ENCODE assay signal across 18 cellular contexts in the genomic region with DNA sequence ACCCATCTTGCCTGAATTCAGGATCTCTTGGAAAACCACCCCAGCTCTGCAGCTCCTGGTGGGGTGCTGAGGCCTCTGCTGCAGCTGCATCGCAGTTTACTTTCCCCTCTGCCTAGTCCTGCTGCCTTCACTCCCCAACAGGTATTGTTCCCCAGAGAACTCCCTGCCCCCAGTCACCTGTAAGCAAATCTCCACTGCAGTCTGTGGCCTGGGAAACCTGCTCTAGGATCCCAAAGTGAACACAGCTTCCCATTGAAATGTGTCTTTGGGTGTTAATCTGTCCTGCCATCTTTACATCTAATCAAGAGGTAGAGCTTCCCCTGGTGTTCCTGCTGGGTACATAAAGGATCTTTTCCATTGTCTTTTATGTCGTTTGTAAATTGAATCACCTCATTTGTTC.
A peak's percentile ranks its signal among the peaks of the same experiment; 100 is the strongest.
DNase-seq lines count a peak whose midpoint lies in the region; ATAC-seq and TF ChIP-seq lines count a peak whose summit lies in the region.
"Had no signal": no experiment of that assay in that cellular context is flagged by ENCODE, and none has a peak within 500 bp of the region (broad histone marks: within the 10 kb centered on the region; RNA-seq: fewer than 3 reads in every experiment).

No MANE protein-coding gene starts in this region.

- H3T11ph ChIP-seq in H9 (ENCODE audit: low read length) = no peak overlapping the region

- WGBS in H9 (ENCODE audit: extremely low coverage, insufficient read length, low lambda C conversion rate) = no CpG with 5 or more reads among the region's 2 CpGs
- WGBS in endodermal cell (ENCODE audit: insufficient coverage in 1 of 2, insufficient read length in 1 of 2), 2 experiments = 54 to 65% methylated on average over 2 of the region's 2 CpGs

- H3K56ac ChIP-seq in H9 (ENCODE audit: insufficient read length, low read depth, low read length) = no peak overlapping the region

- no peak overlapping the region for H2BK15ac ChIP-seq in H9 (ENCODE audit: low read depth, low read length)

- H4K8ac ChIP-seq in H9 (replicated peaks; ENCODE audit: insufficient read length, low read depth, low read length) = no peak overlapping the region

- H3K9me3 ChIP-seq in H9 (ENCODE audit: control insufficient read depth, low read depth, low read length) = no peaks in the 10 kb centered on the region
- no peaks in the 10 kb centered on the region for H3K9me3 ChIP-seq in endodermal cell (ENCODE audit: control insufficient read depth, low read length)

- no peaks in the 10 kb centered on the region for H3K79me2 ChIP-seq in H9 (ENCODE audit: insufficient read depth, low read length)

- no peaks in the 10 kb centered on the region for H3K36me3 ChIP-seq in endodermal cell (ENCODE audit: control insufficient read depth, insufficient read depth, low read length)

- no peaks in the 10 kb centered on the region for H3K79me1 ChIP-seq in H9 (ENCODE audit: insufficient read depth, low read depth, low read length, poor library complexity, severe bottlenecking)

- no peaks in the 10 kb centered on the region for H3K27me3 ChIP-seq in H9 (ENCODE audit: insufficient read depth, low read length)
- no peaks in the 10 kb centered on the region for H3K27me3 ChIP-seq in endodermal cell (ENCODE audit: control insufficient read depth, insufficient read depth, low read length, poor library complexity, severe bottlenecking)

- no peak overlapping the region for H4K5ac ChIP-seq in H9 (ENCODE audit: insufficient read length, low read depth, low read length)

- no peaks in the 10 kb centered on the region for H3K23me2 ChIP-seq in H9 (ENCODE audit: insufficient read length, low read depth, low read length, poor library complexity, severe bottlenecking)

- CTCF ChIA-PET in activated CD8-positive, alpha-beta T cell treated with anti-CD3 and anti-CD28 coated beads, Interleukin-2, amount 10 ng/mL, durations not matched to agents 7 days and 5 days (lab: Charles Lee) = interaction anchor here (1.4 kb wide), 1 partner anchor 227 kb away, joined by 5 read pairs; no protein-coding TSS in a partner anchor

- H3K23ac ChIP-seq in H9 (ENCODE audit: insufficient read length, low read depth, low read length) = no peak overlapping the region

- H3K4me3 Mint-ChIP-seq in H9 (no peak overlapping the region), endodermal cell (no peak overlapping the region)
- H3K4me3 Mint-ChIP-seq in activated CD8-positive, alpha-beta T cell treated with anti-CD3 and anti-CD28 coated beads, Interleukin-2, amount 10 ng/mL, durations not matched to agents 7 days and 5 days = no peak overlapping the region
- H3K4me3 Mint-ChIP-seq: CD4-positive, CD25-positive, alpha-beta regulatory T cell; T-helper 17 cell had no signal

- TF ChIP-seq CTCF in H9 (conservative IDR thresholded peaks at IDR 0.05) = 0 out of 3 replicates have a peak, but pooled peaks have one; percentile 14
- peak; percentile 24 for TF ChIP-seq CTCF in endodermal cell (conservative IDR thresholded peaks at IDR 0.05)

- H4K91ac ChIP-seq in H9 (ENCODE audit: insufficient read length, low read depth, low read length) = no peak overlapping the region

- H3K9me3 Mint-ChIP-seq in H9 (no peaks in the 10 kb centered on the region), endodermal cell (no peaks in the 10 kb centered on the region)
- no peaks in the 10 kb centered on the region for H3K9me3 Mint-ChIP-seq in activated CD8-positive, alpha-beta T cell treated with anti-CD3 and anti-CD28 coated beads, Interleukin-2, amount 10 ng/mL, durations not matched to agents 7 days and 5 days (ENCODE audit: insufficient read depth)
- H3K9me3 Mint-ChIP-seq: CD4-positive, CD25-positive, alpha-beta regulatory T cell; IgD-negative memory B cell had no signal

- no peak overlapping the region for H3K4me3 ChIP-seq in endodermal cell (ENCODE audit: low read length)

- H2BK20ac ChIP-seq in H9 (ENCODE audit: low read depth, low read length, poor library complexity, severe bottlenecking) = no peak overlapping the region

- no peak overlapping the region for H3K4ac ChIP-seq in H9 (ENCODE audit: low read depth, low read length)

- H2BK120ac ChIP-seq in H9 (ENCODE audit: low read depth, low read length, poor library complexity, severe bottlenecking) = no peak overlapping the region

- no peak overlapping the region for H3K14ac ChIP-seq in H9 (ENCODE audit: insufficient read depth, low read length)

- no peaks in the 10 kb centered on the region for H3K36me3 Mint-ChIP-seq in H9 (ENCODE audit: insufficient read depth in 1 of 3, low read depth in 3 of 3)
- no peaks in the 10 kb centered on the region for H3K36me3 Mint-ChIP-seq in endodermal cell (ENCODE audit: low read depth)
- H3K36me3 Mint-ChIP-seq in activated CD8-positive, alpha-beta T cell treated with anti-CD3 and anti-CD28 coated beads, Interleukin-2, amount 10 ng/mL, durations not matched to agents 7 days and 5 days (ENCODE audit: low read depth) = no peaks in the 10 kb centered on the region
- H3K36me3 Mint-ChIP-seq: CD4-positive, CD25-positive, alpha-beta regulatory T cell; IgD-negative memory B cell had no signal

- H3K4me1 ChIP-seq in H9 (ENCODE audit: insufficient read depth, low read length) (no peaks in the 10 kb centered on the region), endodermal cell (ENCODE audit: control insufficient read depth, insufficient read depth, low read length) (peaks cover 13% of the 10 kb centered on the region)

- H3K18ac ChIP-seq in H9 (ENCODE audit: insufficient read length, low read depth, low read length) = no peak overlapping the region

- H3K27ac ChIP-seq in H9 (ENCODE audit: insufficient read length, low read depth, low read length) (no peak overlapping the region), endodermal cell (ENCODE audit: low read depth, low read length) (no peak overlapping the region)

- peak overlapping the region; percentile 52 to 83 (median 81); a peak in 4 of 7 replicates for H3K27ac Mint-ChIP-seq in H9
- peak overlapping the region; percentile 44 for H3K27ac Mint-ChIP-seq in endodermal cell
- no peak overlapping the region for H3K27ac Mint-ChIP-seq in activated CD8-positive, alpha-beta T cell treated with anti-CD3 and anti-CD28 coated beads, Interleukin-2, amount 10 ng/mL, durations not matched to agents 7 days and 5 days
- H3K27ac Mint-ChIP-seq: CD4-positive, CD25-positive, alpha-beta regulatory T cell; IgD-negative memory B cell; T-helper 17 cell had no signal

- no peaks in the 10 kb centered on the region for H4K20me1 ChIP-seq in H9 (ENCODE audit: control insufficient read depth, insufficient read depth, insufficient read length)

- H3K9ac ChIP-seq in H9 (ENCODE audit: extremely low read depth, insufficient read length, low read length) (no peak overlapping the region), endodermal cell (ENCODE audit: extremely low read depth, low read length, poor library complexity, severe bottlenecking) (no peak overlapping the region)

- H3K27me3 Mint-ChIP-seq in H9 (ENCODE audit: low read depth) (no peaks in the 10 kb centered on the region), endodermal cell (ENCODE audit: insufficient read depth) (no peaks in the 10 kb centered on the region)
- no peaks in the 10 kb centered on the region for H3K27me3 Mint-ChIP-seq in activated CD8-positive, alpha-beta T cell treated with anti-CD3 and anti-CD28 coated beads, Interleukin-2, amount 10 ng/mL, durations not matched to agents 7 days and 5 days (ENCODE audit: low read depth)
- H3K27me3 Mint-ChIP-seq: CD4-positive, CD25-positive, alpha-beta regulatory T cell; IgD-negative memory B cell; T-helper 17 cell had no signal

- no peak for ATAC-seq in activated CD8-positive, alpha-beta T cell treated with anti-CD3 and anti-CD28 coated beads, Interleukin-2, amount 10 ng/mL, durations not matched to agents 7 days and 5 days
- ATAC-seq: T-helper 17 cell had no signal

- no peak overlapping the region for H3K4me2 ChIP-seq in H9 (ENCODE audit: insufficient read depth, insufficient read length, low read length)

- H2AFZ ChIP-seq in H9 (ENCODE audit: low read length) = no peak overlapping the region

- H2BK12ac ChIP-seq in H9 (ENCODE audit: insufficient read length, low read depth, low read length) = no peak overlapping the region

- no peak overlapping the region for H2BK5ac ChIP-seq in H9 (ENCODE audit: insufficient read length, low read length)

- DNase-seq in COLO668 (lab: John Stamatoyannopoulos, UW; ENCODE audit: unreplicated experiment) (peak; percentile 75), H9 (peak; percentile 38), NCI-H526 (lab: John Stamatoyannopoulos, UW) (peak; percentile 97 to 98), endodermal cell (peak; percentile 82), T-helper 9 cell (no peak), NCI-H446 (lab: John Stamatoyannopoulos, UW) (no peak)
- no peak for DNase-seq in activated CD8-positive, alpha-beta T cell treated with anti-CD3 and anti-CD28 coated beads, Interleukin-2, amount 10 ng/mL, durations not matched to agents 7 days and 5 days
- DNase-seq: Calu3; CD4-positive, CD25-positive, alpha-beta regulatory T cell; DND-41; H7; Kasumi-1; MM.1S; NCI-H2171 treated with DMSO at 0.1 percent for 48 hours; NCI-H524; OCI-M1; T-helper 17 cell had no signal

- H2AK5ac ChIP-seq in H9 (ENCODE audit: insufficient read length, low read length) = no peak overlapping the region

- POLR2A ChIA-PET in activated CD8-positive, alpha-beta T cell treated with anti-CD3 and anti-CD28 coated beads, Interleukin-2, amount 10 ng/mL, durations not matched to agents 7 days and 5 days (lab: Charles Lee) = no interaction called here

- H3K4me1 Mint-ChIP-seq in H9 (peaks cover 20 to 21% of the 10 kb centered on the region in 2 experiments), endodermal cell (peaks cover 23% of the 10 kb centered on the region)
- H3K4me1 Mint-ChIP-seq in activated CD8-positive, alpha-beta T cell treated with anti-CD3 and anti-CD28 coated beads, Interleukin-2, amount 10 ng/mL, durations not matched to agents 7 days and 5 days (ENCODE audit: low read depth) = peaks cover 12% of the 10 kb centered on the region
- H3K4me1 Mint-ChIP-seq: IgD-negative memory B cell had no signal

Comparison
In these comparisons a context has a peak if more than half of its experiments do, and no peak if none do; other contexts are left out.
1. DNase-seq: peak in COLO668 (single experiment), H9 (single experiment), NCI-H526 (2 of 2) and endodermal cell (single experiment); none in activated CD8-positive, alpha-beta T cell treated with anti-CD3 and anti-CD28 coated beads, Interleukin-2, amount 10 ng/mL, durations not matched to agents 7 days and 5 days (single experiment), T-helper 9 cell (single experiment) and NCI-H446 (0 of 2).